Comparison of ENCODE assay signal across 14 cellular contexts in the genomic region with DNA sequence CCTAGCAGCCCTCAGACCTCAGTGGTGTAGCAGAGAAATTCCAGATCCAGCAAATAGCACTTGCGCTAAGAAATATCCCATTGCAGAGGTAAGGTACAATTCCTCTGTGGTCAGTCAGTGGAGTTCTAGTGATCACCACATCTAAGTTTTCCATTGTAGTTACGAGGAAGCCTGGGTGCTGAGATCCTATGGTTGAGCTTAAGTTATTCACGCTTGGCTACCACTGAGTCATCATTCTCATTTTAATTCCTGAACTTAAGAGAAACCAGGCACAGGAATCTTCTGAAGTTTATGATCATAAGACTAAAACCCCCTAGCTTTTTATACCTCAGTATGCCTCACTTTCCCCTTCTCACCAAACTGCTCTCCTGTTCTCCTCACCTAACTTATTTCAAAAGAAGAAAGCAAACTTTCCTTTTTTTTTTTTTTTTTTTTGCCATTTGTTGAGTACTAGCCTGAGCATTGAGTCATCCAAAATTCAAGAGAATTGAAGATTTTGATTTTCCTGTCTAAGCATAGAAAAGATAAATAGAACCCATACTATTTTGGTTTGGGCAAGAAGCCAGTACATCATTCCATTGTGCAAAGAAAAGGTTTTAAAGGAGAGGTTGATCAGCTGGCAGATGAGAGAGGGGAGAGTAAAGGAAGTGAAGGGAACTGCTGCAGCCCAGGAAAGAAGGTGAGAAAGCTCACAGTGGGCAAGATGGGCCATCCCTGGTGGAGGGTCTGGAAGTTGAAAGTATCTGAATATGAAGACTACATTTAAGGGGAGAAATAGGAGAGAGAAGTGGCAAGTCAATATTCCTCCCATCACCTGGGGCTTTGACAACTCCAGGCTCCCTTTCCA. TPM values are rescaled to one million over a fixed set of nuclear protein-coding genes. Genes with fewer than 3 reads are reported as not detected.
DNase-seq lines count a peak whose midpoint lies in the region; ATAC-seq, FAIRE-seq and TF ChIP-seq lines count a peak whose summit lies in the region.
"Had no signal": no experiment of that assay in that cellular context is flagged by ENCODE, and none has a peak within 500 bp of the region (broad histone marks: within the 10 kb centered on the region; RNA-seq: fewer than 3 reads in every experiment).

No MANE protein-coding gene starts in this region.

- H3K4me1 ChIP-seq in upper lobe of left lung (no peaks in the 10 kb centered on the region), pancreas (no peaks in the 10 kb centered on the region)

- no peaks in the 10 kb centered on the region for H3K9me3 ChIP-seq in upper lobe of left lung
- no peaks in the 10 kb centered on the region for H3K9me3 ChIP-seq in pancreas

- no peak for TF ChIP-seq POLR2A in upper lobe of left lung (IDR thresholded peaks at IDR 0.05)

- H3K36me3 ChIP-seq in upper lobe of left lung: no peaks in the 10 kb centered on the region
- H3K36me3 ChIP-seq in pancreas: no peaks in the 10 kb centered on the region

- 91 to 97% methylated on average over 3 of the region's 3 CpGs for WGBS in upper lobe of left lung, 2 donors
- 92 to 93% methylated on average over 3 of the region's 3 CpGs for WGBS in pancreas, 2 donors

- peak; percentile 37 for DNase-seq in AG09319 (ENCODE audit: extremely low read depth, low read depth)
- peak; percentile 84 for DNase-seq in HT1080 (ENCODE audit: low read depth)
- DNase-seq in astrocyte of the hippocampus (ENCODE audit: low read depth, low spot score): peak; percentile 94
- DNase-seq in iris pigment epithelial cell (ENCODE audit: low read depth): peak; percentile 91
- DNase-seq in upper lobe of left lung: no peak
- no peak for DNase-seq in left cardiac atrium
- no peak for DNase-seq in pancreas
- no peak for DNase-seq in globus pallidus (ENCODE audit: low spot score)
- DNase-seq: activated CD8-positive, alpha-beta T cell treated with anti-CD3 and anti-CD28 coated beads for 36 hours; activated naive CD8-positive, alpha-beta T cell treated with anti-CD3 and anti-CD28 coated beads for 36 hours; C1 segment of cervical spinal cord; effector CD8-positive, alpha-beta T cell; naive thymus-derived CD4-positive, alpha-beta T cell; NCI-H1436 had no signal

- no peaks in the 10 kb centered on the region for H3K27me3 ChIP-seq in upper lobe of left lung
- no peaks in the 10 kb centered on the region for H3K27me3 ChIP-seq in pancreas

- ATAC-seq in upper lobe of left lung (ENCODE audit: low FRiP score in 2 of 2) (no peak), left cardiac atrium (no peak), pancreas (no peak)
- ATAC-seq: activated CD8-positive, alpha-beta T cell treated with anti-CD3 and anti-CD28 coated beads for 36 hours; naive thymus-derived CD4-positive, alpha-beta T cell had no signal

- no peak overlapping the region for H3K4me3 ChIP-seq in upper lobe of left lung
- H3K4me3 ChIP-seq in pancreas: no peak overlapping the region

- FAIRE-seq in pancreas (lab: Jason Lieb, UNC): no peak

- no peak overlapping the region for H3K27ac ChIP-seq in upper lobe of left lung
- H3K27ac ChIP-seq in pancreas: no peak overlapping the region

- no peak for TF ChIP-seq EP300 in upper lobe of left lung (IDR thresholded peaks at IDR 0.05)

- intact Hi-C loops in left cardiac atrium (cut with DNase I): no loop called here
- intact Hi-C loops in pancreas (cut with DNase I): no loop called here

- TF ChIP-seq CTCF in AG09319 (IDR thresholded peaks at IDR 0.05; ENCODE audit: low read depth, low read length) (no peak), upper lobe of left lung (IDR thresholded peaks at IDR 0.05) (no peak), pancreas (IDR thresholded peaks at IDR 0.05) (no peak)

RNA-seq across cellular contexts. Expression of a gene that starts 39.9 kb away (rescaled TPM):
- 430 and 506 TPM in 2 replicates for total RNA-seq in HT1080 (2014; rRNA removed; shearing (Covaris generic))
- polyA plus RNA-seq in HT1080 (2015; cell fraction: cytosol; rRNA removed): 517 and 585 TPM in 2 replicates
- polyA plus RNA-seq in HT1080 (2015; cell fraction: nucleus; rRNA removed): 376 and 406 TPM in 2 replicates
- 100 to 1,000 TPM in 5 of 6 donors, 10 to 100 TPM in 1; 93.2 to 199 (median 138) TPM for total RNA-seq in upper lobe of left lung
- 100 to 1,000 TPM; 103 to 122 TPM for total RNA-seq in left cardiac atrium
- 100 to 1,000 TPM in 3 of 6 donors, 10 to 100 TPM in 3; 68.0 to 138 (median 101) TPM for total RNA-seq in pancreas
- 10 to 100 TPM; 38.8 to 62.9 TPM for polyA plus RNA-seq in pancreas

Comparison
In these comparisons a context has a peak if more than half of its experiments do, and no peak if none do; other contexts are left out.
1. DNase-seq: peak in AG09319 (single experiment), HT1080 (single experiment), astrocyte of the hippocampus (single experiment) and iris pigment epithelial cell (single experiment); none in upper lobe of left lung (0 of 2), left cardiac atrium (single experiment), pancreas (0 of 6) and globus pallidus (single experiment).